23 cellular contexts compared by ENCODE assay signal in genomic region chr5:136242136-136242535, GRCh38. TPM values are rescaled to one million over a fixed set of nuclear protein-coding genes. Genes with fewer than 3 reads are reported as not detected.
DNase-seq lines count a peak whose midpoint lies in the region; ATAC-seq and TF ChIP-seq lines count a peak whose summit lies in the region.
"Had no signal": no experiment of that assay in that cellular context is flagged by ENCODE, and none has a peak within 500 bp of the region (broad histone marks: within the 10 kb centered on the region; RNA-seq: fewer than 3 reads in every experiment).

No MANE protein-coding gene starts in this region.

- H3K36me3 ChIP-seq in MM.1S (replicated peaks; ENCODE audit: insufficient read depth, low read length) (no peaks in the 10 kb centered on the region), heart right ventricle (no peaks in the 10 kb centered on the region)
- H3K36me3 ChIP-seq: uterus had no signal

- no peaks in the 10 kb centered on the region for H4K20me1 ChIP-seq in MM.1S (ENCODE audit: insufficient read depth, low read length)

- DNase-seq in MM.1S (peak; percentile 75), heart right ventricle (no peak), foreskin fibroblast (no peak), NCI-H1092 (lab: John Stamatoyannopoulos, UW) (no peak), dorsolateral prefrontal cortex (no peak)
- DNase-seq: ACHN; activated CD4-positive, alpha-beta T cell treated with anti-CD3 and anti-CD28 coated beads, Interleukin-2, amount 10 ng/mL, durations not matched to agents 24 days and 14 days; CD4-positive, alpha-beta T cell; dermis blood vessel endothelial cell; foreskin keratinocyte; kidney; naive B cell; NCI-H2029; NCI-H446 treated with DMSO at 0.1 percent for 48 hours; stimulated activated CD4-positive, alpha-beta T cell treated with anti-CD3 and anti-CD28 coated beads, Interleukin-12 subunit alpha, Interleukin-12 subunit beta, amount 100 ng/mL, for 4 hours; stimulated activated CD8-positive, alpha-beta memory T cell treated with anti-CD3 and anti-CD28 coated beads, Interleukin-4, amount 100 ng/mL, for 48 hours; substantia nigra; uterus had no signal

- H3K79me2 ChIP-seq in MM.1S (ENCODE audit: low read length) = no peaks in the 10 kb centered on the region

- peak overlapping the region; percentile 74; the same call in 1 of the 2 replicates for H3K27ac ChIP-seq in MM.1S (ENCODE audit: low read length)
- no peak overlapping the region for H3K27ac ChIP-seq in heart right ventricle
- H3K27ac ChIP-seq in dorsolateral prefrontal cortex = no peak overlapping the region
- H3K27ac ChIP-seq: foreskin keratinocyte, uterus had no signal

- H3K9ac ChIP-seq in MM.1S (ENCODE audit: low read length) = peak overlapping the region; percentile 16; the same call in 1 of the 2 replicates

- H2AFZ ChIP-seq in MM.1S (ENCODE audit: low read length) = peak overlapping the region; percentile 21; the same call in 1 of the 2 replicates

- no peaks in the 10 kb centered on the region for H3K9me2 ChIP-seq in MM.1S (replicated peaks; ENCODE audit: insufficient read depth, low read length)

- peaks cover 15% of the 10 kb centered on the region for H3F3A ChIP-seq in MM.1S (ENCODE audit: insufficient read depth, low read length)

- intact Hi-C loops in heart right ventricle (cut with DNase I) (loop anchor here in 3 of 10 donors (10.0 kb wide), 2 partner anchors 183 to 443 kb away; no protein-coding TSS in a partner anchor), dorsolateral prefrontal cortex (cut with DNase I) (no loop called here)

- peak overlapping the region; percentile 55 for H3K4me2 ChIP-seq in MM.1S (ENCODE audit: low read depth, low read length)

- H3K4me1 ChIP-seq in MM.1S (ENCODE audit: low read length) (peaks cover 27% of the 10 kb centered on the region), heart right ventricle (no peaks in the 10 kb centered on the region)
- H3K4me1 ChIP-seq: foreskin keratinocyte, uterus had no signal

- WGBS in heart right ventricle, 2 donors = 63 to 79% methylated on average over 1 of the region's 1 CpG

- ATAC-seq in GM18498 (IDR thresholded peaks at IDR 0.05; ENCODE audit: unreplicated experiment) = peak; percentile 78
- ATAC-seq in GM19351 (IDR thresholded peaks at IDR 0.05; ENCODE audit: unreplicated experiment) = peak; percentile 63
- ATAC-seq in HG02763 (IDR thresholded peaks at IDR 0.05; ENCODE audit: unreplicated experiment) = peak; percentile 66
- no peak for ATAC-seq in heart right ventricle
- ATAC-seq: foreskin keratinocyte had no signal

- H3K4me3 ChIP-seq in MM.1S (ENCODE audit: low read length) (no peak overlapping the region), heart right ventricle (no peak overlapping the region), foreskin fibroblast (ENCODE audit: low read depth in 1 of 2, low read length in 2 of 2) (no peak overlapping the region), dorsolateral prefrontal cortex (no peak overlapping the region)
- H3K4me3 ChIP-seq: uterus had no signal

- H3K9me3 ChIP-seq in MM.1S (replicated peaks; ENCODE audit: insufficient read depth, low read length) (no peaks in the 10 kb centered on the region), heart right ventricle (no peaks in the 10 kb centered on the region)
- H3K9me3 ChIP-seq: uterus had no signal

- H3K27me3 ChIP-seq in MM.1S (replicated peaks; ENCODE audit: insufficient read depth, low read length) (no peaks in the 10 kb centered on the region), heart right ventricle (peaks cover 0 to 28% (median 9%) of the 10 kb centered on the region in 7 donors), dorsolateral prefrontal cortex (peaks cover 0 to 16% (median 0%) of the 10 kb centered on the region in 45 donors)
- H3K27me3 ChIP-seq: uterus had no signal

- TF ChIP-seq CTCF in MM.1S (IDR thresholded peaks at IDR 0.05; ENCODE audit: low read length) (no peak), heart right ventricle (IDR thresholded peaks at IDR 0.05) (no peak), foreskin fibroblast (IDR thresholded peaks at IDR 0.05; ENCODE audit: low read depth, low read length) (no peak), dorsolateral prefrontal cortex (IDR thresholded peaks at IDR 0.05 in 54 of 56, conservative IDR thresholded peaks at IDR 0.05 in 2 of 56; ENCODE audit: low read depth in 1 of 56, partially characterized antibody in 56 of 56) (no peak)

RNA-seq across cellular contexts. Expression of gene SMIM32, which starts 49.2 kb away (rescaled TPM):
- not detected for total RNA-seq in heart right ventricle
- polyA plus RNA-seq in heart right ventricle = not detected
- total RNA-seq in dorsolateral prefrontal cortex = 10 to 100 TPM in 2 of 120 experiments, 1 to 10 TPM in 104, under 1 TPM in 11, not detected in 3; 0.45 to 10.8 (median 2.8) TPM
- total RNA-seq: activated CD4-positive, alpha-beta T cell treated with anti-CD3 and anti-CD28 coated beads, Interleukin-2, amount 10 ng/mL, durations not matched to agents 24 days and 14 days; activated T-helper 2 cell treated with anti-CD3 and anti-CD28 coated beads, Interferon-gamma antibody, Interleukin-2, Interleukin-4, amounts not matched to agents 10 μg/mL and 5 μg/mL and 100 μg/mL, durations not matched to agents 14 hours and 24 hours and 36 hours; CD4-positive, alpha-beta T cell; dermis blood vessel endothelial cell; foreskin keratinocyte; osteoblast had no signal
- polyA plus RNA-seq: foreskin keratinocyte had no signal

Comparison
In these comparisons a context has a peak if more than half of its experiments do, and no peak if none do; other contexts are left out.
1. ATAC-seq: peak in GM18498 (single experiment), GM19351 (single experiment) and HG02763 (single experiment); none in heart right ventricle (0 of 8).